Comparison of ENCODE assay signal across 28 cellular contexts in genomic region chr18:46079336-46079735, GRCh38.
"Had no signal": no experiment of that assay in that cellular context is flagged by ENCODE, and none has a peak within 500 bp of the region (broad histone marks: within the 10 kb centered on the region; RNA-seq: fewer than 3 reads in every experiment).

No MANE protein-coding gene starts in this region.

- H3K27me3 ChIP-seq: colonic mucosa, esophagus muscularis mucosa, foreskin keratinocyte, heart right ventricle, pancreas, suprapubic skin, transverse colon, vagina had no signal

- FAIRE-seq: endothelial cell of umbilical vein, pancreas had no signal

- H3K9me3 ChIP-seq: colonic mucosa, esophagus muscularis mucosa, heart right ventricle, lower lobe of right lung, pancreas, suprapubic skin, transverse colon, vagina had no signal

- H3K4me3 ChIP-seq: colonic mucosa, esophagus muscularis mucosa, heart right ventricle, lower lobe of right lung, pancreas, smooth muscle cell, suprapubic skin, transverse colon, vagina had no signal

- ATAC-seq: foreskin keratinocyte; heart right ventricle; left ventricle myocardium superior; lower lobe of right lung; natural killer cell; pancreas; sciatic nerve; stimulated activated naive CD8-positive, alpha-beta T cell treated with anti-CD3 and anti-CD28 coated beads, Interleukin-15, amount 100 ng/mL, for 72 hours had no signal

- DNase-seq: colonic mucosa; dermis blood vessel endothelial cell; effector memory CD4-positive, alpha-beta T cell; foreskin keratinocyte; glutamatergic neuron; heart right ventricle; hypothalamus; immature natural killer cell; islet precursor cell; kidney glomerular epithelial cell; left ventricle myocardium superior; lower lobe of right lung; natural killer cell; occipital lobe; pancreas; retina; stimulated activated CD4-positive, alpha-beta T cell treated with anti-CD3 and anti-CD28 coated beads, Interleukin-12 subunit alpha, Interleukin-12 subunit beta, amount 100 ng/mL, for 4 hours; stimulated activated CD4-positive, alpha-beta T cell treated with anti-CD3 and anti-CD28 coated beads, Interleukin-1b, Interleukin-23, amount 100 ng/mL, for 48 hours; stimulated activated CD4-positive, alpha-beta T cell treated with anti-CD3 and anti-CD28 coated beads, Interleukin-4, amount 100 ng/mL, for 1 hour; stimulated activated naive CD4-positive, alpha-beta T cell; stimulated activated naive CD8-positive, alpha-beta T cell treated with anti-CD3 and anti-CD28 coated beads, Interleukin-15, amount 100 ng/mL, for 72 hours; transverse colon had no signal

- H3K27ac ChIP-seq: colonic mucosa, esophagus muscularis mucosa, foreskin keratinocyte, heart right ventricle, lower lobe of right lung, pancreas, suprapubic skin, transverse colon, vagina had no signal

- H3K4me1 ChIP-seq: colonic mucosa, foreskin keratinocyte, lower lobe of right lung, pancreas, suprapubic skin, transverse colon, vagina had no signal
